In the genomic region with DNA sequence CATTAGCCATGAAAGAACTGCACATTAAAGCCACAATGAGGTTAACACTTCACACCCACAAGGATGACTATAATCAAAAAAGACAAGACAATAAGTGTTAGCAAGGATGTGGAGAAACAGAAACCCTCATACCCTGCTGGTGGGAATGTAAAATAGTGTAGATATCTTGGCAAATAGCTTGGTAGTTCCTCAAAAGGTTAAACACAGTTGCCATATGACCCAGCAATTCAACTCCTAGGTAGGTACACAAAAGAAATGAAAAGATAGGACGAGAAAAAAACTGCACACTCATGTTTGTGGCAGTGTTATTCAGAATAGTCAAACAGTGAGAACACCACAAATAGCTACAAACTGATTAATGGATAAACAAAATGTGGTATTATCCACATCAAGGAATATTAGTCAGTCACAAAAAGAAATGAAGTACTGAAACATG, we compare ENCODE assay signal across 19 cellular contexts.
DNase-seq lines count a peak whose midpoint lies in the region; ATAC-seq and TF ChIP-seq lines count a peak whose summit lies in the region.
"Had no signal": no experiment of that assay in that cellular context is flagged by ENCODE, and none has a peak within 500 bp of the region (broad histone marks: within the 10 kb centered on the region; RNA-seq: fewer than 3 reads in every experiment).

No MANE protein-coding gene starts in this region.

- no peaks in the 10 kb centered on the region for H3K27me3 Mint-ChIP-seq in activated T-cell treated with anti-CD3 and anti-CD28 coated beads, Interleukin-2, amount 50 U/mL, for 4 hours (ENCODE audit: low read depth)
- H3K27me3 Mint-ChIP-seq in endodermal cell (ENCODE audit: insufficient read depth): no peaks in the 10 kb centered on the region
- H3K27me3 Mint-ChIP-seq: T-helper 17 cell had no signal

- in situ Hi-C loops in SK-MEL-5 (cut with HindIII; ENCODE audit: low pct_unique_long_range_greater_than_20kb, low sequenced_read_pairs): no loop called here

- H3K9me3 ChIP-seq in endodermal cell (ENCODE audit: control insufficient read depth, low read length) (peaks cover 18% of the 10 kb centered on the region), right lobe of liver (no peaks in the 10 kb centered on the region), mucosa of descending colon (no peaks in the 10 kb centered on the region)
- H3K9me3 ChIP-seq: sigmoid colon had no signal

- H3K27ac ChIP-seq in endodermal cell (ENCODE audit: low read depth, low read length) (no peak overlapping the region), right lobe of liver (no peak overlapping the region)
- H3K27ac ChIP-seq: sigmoid colon had no signal

- no peaks in the 10 kb centered on the region for H3K27me3 ChIP-seq in endodermal cell (ENCODE audit: control insufficient read depth, insufficient read depth, low read length, poor library complexity, severe bottlenecking)
- H3K27me3 ChIP-seq in right lobe of liver: no peaks in the 10 kb centered on the region
- H3K27me3 ChIP-seq: sigmoid colon had no signal

- no peak overlapping the region for H3K9ac ChIP-seq in endodermal cell (ENCODE audit: extremely low read depth, low read length, poor library complexity, severe bottlenecking)

- H3K27ac Mint-ChIP-seq in endodermal cell: no peak overlapping the region
- H3K27ac Mint-ChIP-seq: T-helper 17 cell had no signal

- H3K36me3 ChIP-seq in endodermal cell (ENCODE audit: control insufficient read depth, insufficient read depth, low read length) (peaks cover 76% of the 10 kb centered on the region), right lobe of liver (peaks cover 0 to 39% (median 24%) of the 10 kb centered on the region in 4 donors), mucosa of descending colon (ENCODE audit: low read depth) (peaks cover 3% of the 10 kb centered on the region)

- peaks cover 11% of the 10 kb centered on the region for H3K4me1 Mint-ChIP-seq in activated T-cell treated with anti-CD3 and anti-CD28 coated beads, Interleukin-2, amount 50 U/mL, for 4 hours (ENCODE audit: low read depth)
- no peaks in the 10 kb centered on the region for H3K4me1 Mint-ChIP-seq in endodermal cell

- WGBS in endodermal cell (ENCODE audit: insufficient coverage in 1 of 2, insufficient read length in 1 of 2), 2 experiments: 100% methylated on average over 1 of the region's 1 CpG; no CpG with 5 or more reads in 1 of the 2 experiments
- 62% methylated on average over 1 of the region's 1 CpG for WGBS in right lobe of liver (ENCODE audit: insufficient coverage, low coverage, low lambda C conversion rate, missing lambda C conversion rate)

- TF ChIP-seq POLR2A in right lobe of liver (IDR thresholded peaks at IDR 0.05): no peak

- no peak for DNase-seq in activated T-cell treated with anti-CD3 and anti-CD28 coated beads, Interleukin-2, amount 50 U/mL, for 4 hours
- no peak for DNase-seq in activated T-cell treated with anti-CD3 and anti-CD28 coated beads, Interleukin-2, amount 50 U/mL, for 1 hour
- peak; percentile 14 for DNase-seq in SK-MEL-5 (ENCODE audit: low read depth, low spot score)
- no peak for DNase-seq in endodermal cell
- no peak for DNase-seq in stimulated activated naive CD8-positive, alpha-beta T cell treated with anti-CD3 and anti-CD28 coated beads, Interleukin-15, Interleukin-2, amounts not matched to agents 100 U/mL and 50 U/mL, for 24 hours
- DNase-seq in right lobe of liver: no peak
- DNase-seq in mucosa of descending colon: no peak
- DNase-seq: activated CD4-positive, CD25-positive, alpha-beta regulatory T cell treated with anti-CD3 and anti-CD28 coated beads, Interleukin-2, amount 50 U/mL, for 72 hours; caudate nucleus; DND-41; effector CD4-positive, alpha-beta T cell; hippocampal formation; NCI-H2029; occipital lobe; sigmoid colon; substantia nigra; T-helper 17 cell had no signal

- no peak overlapping the region for H3K4me3 Mint-ChIP-seq in activated T-cell treated with anti-CD3 and anti-CD28 coated beads, Interleukin-2, amount 50 U/mL, for 4 hours
- no peak overlapping the region for H3K4me3 Mint-ChIP-seq in endodermal cell
- H3K4me3 Mint-ChIP-seq: T-helper 17 cell had no signal

- ATAC-seq in activated T-cell treated with anti-CD3 and anti-CD28 coated beads, Interleukin-2, amount 50 U/mL, for 4 hours: peak; percentile 84 to 92
- peak; percentile 81 for ATAC-seq in stimulated activated naive CD8-positive, alpha-beta T cell treated with anti-CD3 and anti-CD28 coated beads, Interleukin-15, Interleukin-2, amounts not matched to agents 100 U/mL and 50 U/mL, for 24 hours
- ATAC-seq in right lobe of liver (no peak), HG03457 (IDR thresholded peaks at IDR 0.05; ENCODE audit: unreplicated experiment) (no peak), mucosa of descending colon (no peak)
- ATAC-seq: Right ventricle myocardium inferior, T-helper 17 cell had no signal

- peaks cover 32% of the 10 kb centered on the region for H3K36me3 Mint-ChIP-seq in activated T-cell treated with anti-CD3 and anti-CD28 coated beads, Interleukin-2, amount 50 U/mL, for 4 hours (ENCODE audit: insufficient read depth)
- peaks cover 60% of the 10 kb centered on the region for H3K36me3 Mint-ChIP-seq in endodermal cell (ENCODE audit: low read depth)

- H3K9me3 Mint-ChIP-seq in activated T-cell treated with anti-CD3 and anti-CD28 coated beads, Interleukin-2, amount 50 U/mL, for 4 hours: no peaks in the 10 kb centered on the region
- peaks cover 22% of the 10 kb centered on the region for H3K9me3 Mint-ChIP-seq in endodermal cell

- H3K4me3 ChIP-seq in endodermal cell (ENCODE audit: low read length) (no peak overlapping the region), right lobe of liver (no peak overlapping the region), mucosa of descending colon (no peak overlapping the region)
- H3K4me3 ChIP-seq: sigmoid colon had no signal

- TF ChIP-seq CTCF in endodermal cell (conservative IDR thresholded peaks at IDR 0.05) (peak; percentile 40), right lobe of liver (IDR thresholded peaks at IDR 0.05) (no peak), mucosa of descending colon (IDR thresholded peaks at IDR 0.05) (no peak)

- H3K4me1 ChIP-seq in endodermal cell (ENCODE audit: control insufficient read depth, insufficient read depth, low read length): no peaks in the 10 kb centered on the region
- H3K4me1 ChIP-seq in right lobe of liver: no peaks in the 10 kb centered on the region
- no peaks in the 10 kb centered on the region for H3K4me1 ChIP-seq in mucosa of descending colon (ENCODE audit: low read depth)
- H3K4me1 ChIP-seq: sigmoid colon had no signal

- intact Hi-C loops in right lobe of liver (cut with DNase I): no loop called here
- intact Hi-C loops in mucosa of descending colon (cut with DNase I, micrococcal nuclease): no loop called here

Comparison
In these comparisons a context has a peak if more than half of its experiments do, and no peak if none do; other contexts are left out.
1. ATAC-seq: peak in activated T-cell treated with anti-CD3 and anti-CD28 coated beads, Interleukin-2, amount 50 U/mL, for 4 hours (2 of 2) and stimulated activated naive CD8-positive, alpha-beta T cell treated with anti-CD3 and anti-CD28 coated beads, Interleukin-15, Interleukin-2, amounts not matched to agents 100 U/mL and 50 U/mL, for 24 hours (single experiment); none in right lobe of liver (0 of 4), HG03457 (single experiment) and mucosa of descending colon (single experiment).